In the genomic region with DNA sequence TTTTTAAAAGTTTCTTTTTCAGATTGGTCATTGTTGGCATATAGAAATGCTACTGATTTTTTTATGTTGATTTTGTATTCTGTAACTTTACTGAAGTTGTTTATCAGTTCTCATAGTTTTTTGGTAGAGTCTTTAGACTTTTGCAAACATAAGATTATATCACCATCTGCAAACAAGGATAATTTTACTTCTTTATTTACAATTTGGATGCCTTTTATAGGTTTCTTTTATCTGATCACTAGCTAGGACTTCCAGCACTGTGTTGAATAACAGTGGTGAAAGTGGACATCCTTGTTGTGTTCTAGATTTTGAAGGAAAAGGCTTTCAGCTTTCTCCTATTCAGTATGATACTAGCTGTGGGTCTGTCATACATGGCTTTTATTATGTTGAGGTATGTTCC, we compare ENCODE assay signal across 28 cellular contexts.
DNase-seq lines count a peak whose midpoint lies in the region; ATAC-seq, FAIRE-seq and TF ChIP-seq lines count a peak whose summit lies in the region.
"Had no signal": no experiment of that assay in that cellular context is flagged by ENCODE, and none has a peak within 500 bp of the region (broad histone marks: within the 10 kb centered on the region; RNA-seq: fewer than 3 reads in every experiment).

No MANE protein-coding gene starts in this region.

- peaks cover 0 to 2% of the 10 kb centered on the region in 2 donors for H3K36me3 Mint-ChIP-seq in activated T-cell treated with anti-CD3 and anti-CD28 coated beads, Interleukin-2, amount 50 U/mL, for 72 hours (ENCODE audit: insufficient read depth in 2 of 2)

- peak overlapping the region; percentile 24 for H3K27ac Mint-ChIP-seq in activated T-cell treated with anti-CD3 and anti-CD28 coated beads, Interleukin-2, amount 50 U/mL, for 72 hours
- H3K27ac Mint-ChIP-seq: B cell; CD14-positive monocyte; CD4-positive, alpha-beta memory T cell; CD4-positive, CD25-positive, alpha-beta regulatory T cell; CD8-positive, alpha-beta memory T cell had no signal

- no peaks in the 10 kb centered on the region for H3K4me1 ChIP-seq in kidney (ENCODE audit: control insufficient read depth in 1 of 2, insufficient read depth in 1 of 2, low read depth in 1 of 2, low read length in 2 of 2)
- H3K4me1 ChIP-seq in esophagus squamous epithelium: peaks cover 0 to 4% (median 0%) of the 10 kb centered on the region in 3 donors

- in situ Hi-C loops in ACHN (cut with HindIII; ENCODE audit: low pct_ligation_motif_present, low pct_unique_long_range_greater_than_20kb, low sequenced_read_pairs): no loop called here

- no peaks in the 10 kb centered on the region for H3K27me3 ChIP-seq in esophagus squamous epithelium
- H3K27me3 ChIP-seq: BLaER1 treated with 17β-estradiol and CSF1 and Interleukin-3, amounts not matched to agents 10 nM and 100 nM had no signal

- no peak overlapping the region for H3K4me3 ChIP-seq in kidney (ENCODE audit: low read length in 2 of 2)
- no peak overlapping the region for H3K4me3 ChIP-seq in esophagus squamous epithelium
- H3K4me3 ChIP-seq: BLaER1 treated with 17β-estradiol and CSF1 and Interleukin-3, amounts not matched to agents 10 nM and 100 nM; GM12878 had no signal

- TF ChIP-seq CTCF in VCaP (conservative IDR thresholded peaks at IDR 0.05) (no peak), kidney (IDR thresholded peaks at IDR 0.05; ENCODE audit: borderline replicate concordance, extremely low read depth, insufficient read depth) (no peak), esophagus squamous epithelium (IDR thresholded peaks at IDR 0.05) (no peak)

- no peak overlapping the region for H3K4me3 Mint-ChIP-seq in activated T-cell treated with anti-CD3 and anti-CD28 coated beads, Interleukin-2, amount 50 U/mL, for 72 hours
- H3K4me3 Mint-ChIP-seq: B cell; CD14-positive monocyte; CD4-positive, alpha-beta memory T cell; CD4-positive, CD25-positive, alpha-beta regulatory T cell; CD8-positive, alpha-beta memory T cell had no signal

- H3K9me3 Mint-ChIP-seq in activated T-cell treated with anti-CD3 and anti-CD28 coated beads, Interleukin-2, amount 50 U/mL, for 72 hours: peaks cover 0 to 2% of the 10 kb centered on the region in 2 donors
- H3K9me3 Mint-ChIP-seq: CD14-positive monocyte; CD4-positive, alpha-beta memory T cell; CD4-positive, CD25-positive, alpha-beta regulatory T cell had no signal

- H3K9ac ChIP-seq in kidney (ENCODE audit: low read length in 2 of 2): no peak overlapping the region
- H3K9ac ChIP-seq: BLaER1 treated with 17β-estradiol and CSF1 and Interleukin-3, amounts not matched to agents 10 nM and 100 nM had no signal

- TF ChIP-seq POLR2A in H54 (IDR thresholded peaks at IDR 0.05; ENCODE audit: low read depth, low read length) (no peak), esophagus squamous epithelium (IDR thresholded peaks at IDR 0.05) (no peak)

- ATAC-seq in activated T-cell treated with anti-CD3 and anti-CD28 coated beads, Interleukin-2, amount 50 U/mL, for 72 hours (replicated peaks in 1 of 2): no peak
- ATAC-seq: GM12878 had no signal

- intact Hi-C loops in kidney (cut with DNase I) (no loop called here), esophagus squamous epithelium (cut with DNase I) (no loop called here)

- DNase-seq in activated T-cell treated with anti-CD3 and anti-CD28 coated beads, Interleukin-2, amount 50 U/mL, for 72 hours: no peak
- no peak for DNase-seq in activated T-cell treated with anti-CD3 and anti-CD28 coated beads, Interleukin-2, amount 50 U/mL, for 48 hours
- DNase-seq in H54 (ENCODE audit: insufficient read length, low spot score) (no peak), kidney (no peak), ACHN (no peak), HK-2 (ENCODE audit: unreplicated experiment) (no peak), esophagus squamous epithelium (lab: John Stamatoyannopoulos, UW) (no peak)
- DNase-seq: 8988T; AML-193; CD4-positive, alpha-beta memory T cell; CD4-positive, CD25-positive, alpha-beta regulatory T cell; CD8-positive, alpha-beta memory T cell; COR-L47; DMS 273 treated with DMSO at 0.1 percent for 48 hours; DMS153; DMS53; DMS79; DND-41; EL; GDM1 had no signal

- H3K36me3 ChIP-seq in kidney (ENCODE audit: control insufficient read depth in 1 of 2, insufficient read depth in 2 of 2, low read length in 2 of 2) (no peaks in the 10 kb centered on the region), esophagus squamous epithelium (no peaks in the 10 kb centered on the region)

- H3K27me3 Mint-ChIP-seq in activated T-cell treated with anti-CD3 and anti-CD28 coated beads, Interleukin-2, amount 50 U/mL, for 72 hours (ENCODE audit: low read depth): no peaks in the 10 kb centered on the region
- H3K27me3 Mint-ChIP-seq: B cell; CD4-positive, alpha-beta memory T cell; CD4-positive, CD25-positive, alpha-beta regulatory T cell had no signal

- H3K9me3 ChIP-seq in kidney (ENCODE audit: control insufficient read depth in 1 of 2, low read length in 2 of 2): no peaks in the 10 kb centered on the region
- no peaks in the 10 kb centered on the region for H3K9me3 ChIP-seq in esophagus squamous epithelium

- H3K27ac ChIP-seq in VCaP (peak overlapping the region; percentile 71), kidney (ENCODE audit: low read depth in 2 of 2, low read length in 2 of 2) (no peak overlapping the region), esophagus squamous epithelium (no peak overlapping the region)
- H3K27ac ChIP-seq: BLaER1 treated with 17β-estradiol and CSF1 and Interleukin-3, amounts not matched to agents 10 nM and 100 nM had no signal

- FAIRE-seq in H54 (lab: Jason Lieb, UNC) (peak; percentile 36), kidney (lab: Jason Lieb, UNC) (peak; percentile 25)
- FAIRE-seq: A204.1, GM12878, GM12892, GM18507 had no signal

- no peaks in the 10 kb centered on the region for H3K4me1 Mint-ChIP-seq in activated T-cell treated with anti-CD3 and anti-CD28 coated beads, Interleukin-2, amount 50 U/mL, for 72 hours (ENCODE audit: low read depth)
